28 cellular contexts compared by ENCODE assay signal in genomic region chr15:57662802-57663201, GRCh38. TPM values are rescaled to one million over a fixed set of nuclear protein-coding genes. Genes with fewer than 3 reads are reported as not detected.
DNase-seq lines count a peak whose midpoint lies in the region; ATAC-seq, FAIRE-seq and TF ChIP-seq lines count a peak whose summit lies in the region.
"Had no signal": no experiment of that assay in that cellular context is flagged by ENCODE, and none has a peak within 500 bp of the region (broad histone marks: within the 10 kb centered on the region; RNA-seq: fewer than 3 reads in every experiment).

No MANE protein-coding gene starts in this region.

- H3K9me3 Mint-ChIP-seq in Calu3 (ENCODE audit: low read depth, unreplicated experiment), result no peaks in the 10 kb centered on the region
- no peaks in the 10 kb centered on the region for H3K9me3 Mint-ChIP-seq in neural progenitor cell
- H3K9me3 Mint-ChIP-seq: activated CD4-positive, alpha-beta memory T cell treated with anti-CD3 and anti-CD28 coated beads, Interleukin-2, amount 10 ng/mL, durations not matched to agents 7 days and 5 days; activated naive CD4-positive, alpha-beta T cell treated with anti-CD3 and anti-CD28 coated beads, Interleukin-2, amount 10 ng/mL, durations not matched to agents 7 days and 5 days; activated T-helper 17 cell treated with anti-CD3 and anti-CD28 coated beads, Interleukin-2, amount 50 U/mL, for 72 hours; CD14-positive monocyte; immature natural killer cell; memory B cell had no signal

- intact Hi-C loops in A673 (cut with micrococcal nuclease; ENCODE audit: unreplicated experiment) (loop anchor here (10.0 kb wide), 2 partner anchors 98 to 412 kb away; no protein-coding TSS in a partner anchor), Calu3 (cut with micrococcal nuclease; ENCODE audit: unreplicated experiment) (loop anchor here (5.0 kb wide), 1 partner anchor 404 kb away; the partner anchor contains the start of gene ALDH1A2), kidney (cut with DNase I) (no loop called here)

- FAIRE-seq in kidney (lab: Jason Lieb, UNC), result no peak
- FAIRE-seq: GM18507, GM19239, H54 had no signal

- no peaks in the 10 kb centered on the region for H3K9me3 ChIP-seq in A673 (ENCODE audit: low read depth, low read length, poor library complexity, severe bottlenecking)
- no peaks in the 10 kb centered on the region for H3K9me3 ChIP-seq in neural progenitor cell (ENCODE audit: low read depth)
- no peaks in the 10 kb centered on the region for H3K9me3 ChIP-seq in kidney (ENCODE audit: control insufficient read depth in 1 of 2, low read length in 2 of 2)
- H3K9me3 ChIP-seq: thoracic aorta had no signal

- DNase-seq in A673 (ENCODE audit: low spot score), result peak; percentile 18
- DNase-seq in Calu3, result peak; percentile 31
- peak; percentile 16 for DNase-seq in astrocyte of the hippocampus (ENCODE audit: low read depth, low spot score)
- DNase-seq in neural progenitor cell (ENCODE audit: low spot score), result no peak
- DNase-seq in H4 (ENCODE audit: low spot score), result no peak
- no peak for DNase-seq in kidney
- DNase-seq: activated CD4-positive, alpha-beta memory T cell treated with anti-CD3 and anti-CD28 coated beads, Interleukin-2, amount 10 ng/mL, durations not matched to agents 7 days and 5 days; activated CD4-positive, CD25-positive, alpha-beta regulatory T cell treated with anti-CD3 and anti-CD28 coated beads, Interleukin-2, amount 50 U/mL, for 72 hours; activated naive CD4-positive, alpha-beta T cell treated with anti-CD3 and anti-CD28 coated beads, Interleukin-2, amount 10 ng/mL, durations not matched to agents 7 days and 5 days; amniotic stem cell; effector CD8-positive, alpha-beta T cell; immature natural killer cell; KG1; NCI-H2029; NCI-H2227 treated with DMSO at 0.1 percent for 48 hours; SHP77 treated with DMSO at 0.1 percent for 48 hours; stimulated activated naive CD4-positive, alpha-beta T cell treated with Interleukin-2 at 50 U/mL for 16 hours had no signal

- POLR2A ChIA-PET in A673 (lab: Charles Lee; ENCODE audit: low non-redundant PET), result no interaction called here

- H3F3A ChIP-seq in neural progenitor cell (ENCODE audit: low read depth), result no peaks in the 10 kb centered on the region

- H4K20me1 ChIP-seq in neural progenitor cell (ENCODE audit: low read depth), result no peaks in the 10 kb centered on the region

- H3K4me1 Mint-ChIP-seq in Calu3 (ENCODE audit: low read depth, unreplicated experiment) (peaks cover 51% of the 10 kb centered on the region), neural progenitor cell (no peaks in the 10 kb centered on the region)
- H3K4me1 Mint-ChIP-seq: activated CD4-positive, alpha-beta memory T cell treated with anti-CD3 and anti-CD28 coated beads, Interleukin-2, amount 10 ng/mL, durations not matched to agents 7 days and 5 days; activated naive CD4-positive, alpha-beta T cell treated with anti-CD3 and anti-CD28 coated beads, Interleukin-2, amount 10 ng/mL, durations not matched to agents 7 days and 5 days; activated T-helper 17 cell treated with anti-CD3 and anti-CD28 coated beads, Interleukin-2, amount 50 U/mL, for 72 hours; CD14-positive monocyte; immature natural killer cell; memory B cell had no signal

- H2AFZ ChIP-seq in neural progenitor cell (replicated peaks), result no peak overlapping the region
- H2AFZ ChIP-seq: parathyroid adenoma had no signal

- H3K9ac ChIP-seq in neural progenitor cell (no peak overlapping the region), kidney (ENCODE audit: low read length in 2 of 2) (no peak overlapping the region)
- H3K9ac ChIP-seq: parathyroid adenoma had no signal

- BruUV-seq in A673 (replicated peaks; lab: Mats Ljungman, UMichigan) (no TSS peak), Calu3 (replicated peaks; lab: Mats Ljungman, UMichigan) (no TSS peak)

- H3K27ac Mint-ChIP-seq in Calu3 (ENCODE audit: unreplicated experiment) (no peak overlapping the region), neural progenitor cell (peak overlapping the region; percentile 25)
- H3K27ac Mint-ChIP-seq: activated CD4-positive, alpha-beta memory T cell treated with anti-CD3 and anti-CD28 coated beads, Interleukin-2, amount 10 ng/mL, durations not matched to agents 7 days and 5 days; activated naive CD4-positive, alpha-beta T cell treated with anti-CD3 and anti-CD28 coated beads, Interleukin-2, amount 10 ng/mL, durations not matched to agents 7 days and 5 days; activated T-helper 17 cell treated with anti-CD3 and anti-CD28 coated beads, Interleukin-2, amount 50 U/mL, for 72 hours; immature natural killer cell; memory B cell had no signal

- no peak for ATAC-seq in GM18873 (IDR thresholded peaks at IDR 0.05; ENCODE audit: low FRiP score, unreplicated experiment)
- ATAC-seq: activated T-helper 17 cell treated with anti-CD3 and anti-CD28 coated beads, Interleukin-2, amount 50 U/mL, for 72 hours; Panc1 had no signal

- H3K27me3 Mint-ChIP-seq in Calu3 (ENCODE audit: unreplicated experiment) (no peaks in the 10 kb centered on the region), neural progenitor cell (ENCODE audit: insufficient read depth, low read depth) (no peaks in the 10 kb centered on the region)

- no peak overlapping the region for H3K4me2 ChIP-seq in neural progenitor cell
- H3K4me2 ChIP-seq: smooth muscle cell had no signal

- no peak for TF ChIP-seq CTCF in A673 (conservative IDR thresholded peaks at IDR 0.05; ENCODE audit: low read depth, low read length)
- no peak for TF ChIP-seq CTCF in Calu3 (IDR thresholded peaks at IDR 0.05; ENCODE audit: unreplicated experiment)
- no peak for TF ChIP-seq CTCF in neural progenitor cell (IDR thresholded peaks at IDR 0.05)
- no peak for TF ChIP-seq CTCF in kidney (IDR thresholded peaks at IDR 0.05; ENCODE audit: borderline replicate concordance, extremely low read depth, insufficient read depth)

- H3K4me3 Mint-ChIP-seq in Calu3 (ENCODE audit: low read depth, unreplicated experiment) (no peak overlapping the region), neural progenitor cell (no peak overlapping the region)
- H3K4me3 Mint-ChIP-seq: activated CD4-positive, alpha-beta memory T cell treated with anti-CD3 and anti-CD28 coated beads, Interleukin-2, amount 10 ng/mL, durations not matched to agents 7 days and 5 days; activated naive CD4-positive, alpha-beta T cell treated with anti-CD3 and anti-CD28 coated beads, Interleukin-2, amount 10 ng/mL, durations not matched to agents 7 days and 5 days; activated T-helper 17 cell treated with anti-CD3 and anti-CD28 coated beads, Interleukin-2, amount 50 U/mL, for 72 hours; CD14-positive monocyte; immature natural killer cell; memory B cell had no signal

- H3K27me3 ChIP-seq in A673 (replicated peaks; ENCODE audit: insufficient read depth, low read depth, low read length, poor library complexity) (peaks cover 11% of the 10 kb centered on the region), neural progenitor cell (no peaks in the 10 kb centered on the region)

- CTCF ChIA-PET in A673 (lab: Charles Lee) (no interaction called here), Calu3 (lab: Charles Lee) (interaction anchor here (0.6 to 2.8 kb wide), 9 partner anchors 13 to 1440 kb away, joined by 3 to 14 read pairs (median 3); partner anchors contain the start of gene POLR2M)

- no peak overlapping the region for H3K4me3 ChIP-seq in A673 (ENCODE audit: low read depth, low read length, poor library complexity, severe bottlenecking)
- no peak overlapping the region for H3K4me3 ChIP-seq in neural progenitor cell
- H3K4me3 ChIP-seq in kidney (ENCODE audit: low read length in 2 of 2), result no peak overlapping the region
- H3K4me3 ChIP-seq: smooth muscle cell, thoracic aorta had no signal

- H3K36me3 Mint-ChIP-seq in Calu3 (ENCODE audit: insufficient read depth, unreplicated experiment) (no peaks in the 10 kb centered on the region), neural progenitor cell (no peaks in the 10 kb centered on the region)
- H3K36me3 Mint-ChIP-seq: activated naive CD4-positive, alpha-beta T cell treated with anti-CD3 and anti-CD28 coated beads, Interleukin-2, amount 10 ng/mL, durations not matched to agents 7 days and 5 days; CD14-positive monocyte; immature natural killer cell; memory B cell had no signal

- H3K79me2 ChIP-seq in neural progenitor cell (ENCODE audit: low read depth), result no peaks in the 10 kb centered on the region
- H3K79me2 ChIP-seq: parathyroid adenoma had no signal

- H3K27ac ChIP-seq in A673 (ENCODE audit: low read depth, low read length, poor library complexity, severe bottlenecking), result no peak overlapping the region
- no peak overlapping the region for H3K27ac ChIP-seq in neural progenitor cell
- H3K27ac ChIP-seq in kidney (ENCODE audit: low read depth in 2 of 2, low read length in 2 of 2), result no peak overlapping the region
- H3K27ac ChIP-seq: parathyroid adenoma, thoracic aorta had no signal

- H3K36me3 ChIP-seq in A673 (ENCODE audit: insufficient read depth, low read length, poor library complexity, severe bottlenecking) (no peaks in the 10 kb centered on the region), neural progenitor cell (no peaks in the 10 kb centered on the region), kidney (ENCODE audit: control insufficient read depth in 1 of 2, insufficient read depth in 2 of 2, low read length in 2 of 2) (no peaks in the 10 kb centered on the region)
- H3K36me3 ChIP-seq: thoracic aorta had no signal

- no peaks in the 10 kb centered on the region for H3K4me1 ChIP-seq in A673 (ENCODE audit: insufficient read depth, low read length, poor library complexity, severe bottlenecking)
- H3K4me1 ChIP-seq in neural progenitor cell, result no peaks in the 10 kb centered on the region
- peaks cover 1 to 5% of the 10 kb centered on the region in 2 donors for H3K4me1 ChIP-seq in kidney (ENCODE audit: control insufficient read depth in 1 of 2, insufficient read depth in 1 of 2, low read depth in 1 of 2, low read length in 2 of 2)
- H3K4me1 ChIP-seq: parathyroid adenoma had no signal

RNA-seq across cellular contexts. Expression of gene POLR2M, which starts 43.7 kb away (rescaled TPM):
- 106 and 115 TPM in 2 replicates for total RNA-seq in A673 (2021)
- 102 and 107 TPM in 2 replicates for total RNA-seq in Calu3 (2022)
- total RNA-seq in neural progenitor cell (ENCODE audit: low replicate concordance), result 204 and 1,069 TPM in 2 replicates
- total RNA-seq in H4 (2014; rRNA removed; shearing (Covaris generic)), result 35.3 and 42.5 TPM in 2 replicates
- total RNA-seq in kidney, result 77.0 TPM
- polyA plus RNA-seq in kidney (ENCODE audit: insufficient read depth, low read depth, low replicate concordance), result 16.5 TPM

Comparison
In these comparisons a context has a peak if more than half of its experiments do, and no peak if none do; other contexts are left out.
1. DNase-seq: peak in A673 (single experiment), Calu3 (single experiment) and astrocyte of the hippocampus (single experiment); none in neural progenitor cell (single experiment), H4 (single experiment) and kidney (single experiment).